8 cellular contexts compared by ENCODE assay signal in genomic region chr12:92665496-92665895, GRCh38. TPM values are rescaled to one million over a fixed set of nuclear protein-coding genes. Genes with fewer than 3 reads are reported as not detected.
"Had no signal": no experiment of that assay in that cellular context is flagged by ENCODE, and none has a peak within 500 bp of the region (broad histone marks: within the 10 kb centered on the region; RNA-seq: fewer than 3 reads in every experiment).

No MANE protein-coding gene starts in this region.

- H3K9ac ChIP-seq: GM23248 had no signal

- H3K4me3 ChIP-seq: GM23248 had no signal

- FAIRE-seq: H1, H54 had no signal

- DNase-seq: GM23248, H9, HCEC 1CT, KG1 had no signal

- H2AFZ ChIP-seq: GM23248 had no signal

- H3K27ac ChIP-seq: GM23248, HL-60 had no signal

RNA-seq across cellular contexts. Expression of gene PLEKHG7, which starts 37.3 kb away (rescaled TPM):
- total RNA-seq: GM23248, H1, H9, HT1080 had no signal
- polyA plus RNA-seq: GM23248, H1 had no signal
